ENCODE assay signal across 16 cellular contexts in genomic region chr4:126269106-126269505, GRCh38.
"Had no signal": no experiment of that assay in that cellular context is flagged by ENCODE, and none has a peak within 500 bp of the region (broad histone marks: within the 10 kb centered on the region; RNA-seq: fewer than 3 reads in every experiment).

No MANE protein-coding gene starts in this region.

- ATAC-seq: naive thymus-derived CD8-positive, alpha-beta T cell; stimulated activated naive CD8-positive, alpha-beta T cell treated with anti-CD3 and anti-CD28 coated beads, Interleukin-15, Interleukin-2, amounts not matched to agents 100 U/mL and 50 U/mL, for 24 hours had no signal

- H3K27me3 ChIP-seq: esophagus squamous epithelium, sigmoid colon, upper lobe of left lung had no signal

- H3K4me1 Mint-ChIP-seq: activated CD4-positive, alpha-beta T cell treated with anti-CD3 and anti-CD28 coated beads, Interleukin-2, amount 10 ng/mL, durations not matched to agents 7 days and 5 days; naive thymus-derived CD8-positive, alpha-beta T cell had no signal

- H3K4me3 ChIP-seq: esophagus squamous epithelium, lung, sigmoid colon, upper lobe of left lung had no signal

- H3K27me3 Mint-ChIP-seq: activated CD4-positive, alpha-beta T cell treated with anti-CD3 and anti-CD28 coated beads, Interleukin-2, amount 10 ng/mL, durations not matched to agents 7 days and 5 days; activated naive CD8-positive, alpha-beta T cell; naive thymus-derived CD8-positive, alpha-beta T cell; progenitor cell of endocrine pancreas had no signal

- H3K4me1 ChIP-seq: esophagus squamous epithelium, sigmoid colon, upper lobe of left lung had no signal

- H3K27ac Mint-ChIP-seq: activated CD4-positive, alpha-beta T cell treated with anti-CD3 and anti-CD28 coated beads, Interleukin-2, amount 10 ng/mL, durations not matched to agents 7 days and 5 days; activated naive CD8-positive, alpha-beta T cell; naive thymus-derived CD8-positive, alpha-beta T cell; progenitor cell of endocrine pancreas had no signal

- H3K36me3 ChIP-seq: esophagus squamous epithelium, sigmoid colon, upper lobe of left lung had no signal

- H3K4me3 Mint-ChIP-seq: activated CD4-positive, alpha-beta T cell treated with anti-CD3 and anti-CD28 coated beads, Interleukin-2, amount 10 ng/mL, durations not matched to agents 7 days and 5 days; activated naive CD8-positive, alpha-beta T cell; naive thymus-derived CD8-positive, alpha-beta T cell had no signal

- H3K27ac ChIP-seq: esophagus squamous epithelium, sigmoid colon, upper lobe of left lung had no signal

- H3K9me3 ChIP-seq: esophagus squamous epithelium, sigmoid colon, upper lobe of left lung had no signal

- H3K36me3 Mint-ChIP-seq: activated naive CD8-positive, alpha-beta T cell; naive thymus-derived CD8-positive, alpha-beta T cell had no signal

- DNase-seq: activated CD4-positive, alpha-beta T cell treated with anti-CD3 and anti-CD28 coated beads, Interleukin-2, amount 10 ng/mL, durations not matched to agents 7 days and 5 days; activated CD4-positive, CD25-positive, alpha-beta regulatory T cell; activated gamma-delta T cell; activated T-cell treated with anti-CD3 and anti-CD28 coated beads, Interleukin-2, amount 50 U/mL, for 48 hours; anterior cingulate cortex; esophagus squamous epithelium; hypothalamus; naive thymus-derived CD8-positive, alpha-beta T cell; sigmoid colon; stimulated activated CD4-positive, alpha-beta T cell treated with anti-CD3 and anti-CD28 coated beads, Interleukin-4, amount 100 ng/mL, for 1 hour; stimulated activated CD8-positive, alpha-beta memory T cell treated with anti-CD3 and anti-CD28 coated beads, Interleukin-4, amount 100 ng/mL, for 48 hours; stimulated activated naive CD8-positive, alpha-beta T cell treated with anti-CD3 and anti-CD28 coated beads, Interleukin-15, Interleukin-2, amounts not matched to agents 100 U/mL and 50 U/mL, for 24 hours; upper lobe of left lung had no signal
